ENCODE assay signal across 8 cellular contexts in genomic region chr11:118565062-118565461, GRCh38. TPM values are rescaled to one million over a fixed set of nuclear protein-coding genes. Genes with fewer than 3 reads are reported as not detected.
DNase-seq lines count a peak whose midpoint lies in the region; ATAC-seq and TF ChIP-seq lines count a peak whose summit lies in the region.

No MANE protein-coding gene starts in this region.

- no peaks in the 10 kb centered on the region for H3F3A ChIP-seq in OCI-LY1 (ENCODE audit: insufficient read depth, low read length)

- H3K27me3 ChIP-seq in BLaER1 (no peaks in the 10 kb centered on the region), OCI-LY1 (ENCODE audit: insufficient read depth, low read length) (no peaks in the 10 kb centered on the region)

- H3K27ac ChIP-seq in BLaER1 (no peak overlapping the region), OCI-LY1 (ENCODE audit: low read depth, low read length, poor library complexity, severe bottlenecking) (no peak overlapping the region)

- H3K9me2 ChIP-seq in OCI-LY1 (ENCODE audit: low read depth, low read length) = no peaks in the 10 kb centered on the region

- H3K4me2 ChIP-seq in BLaER1 (peak overlapping the region; percentile 85), OCI-LY1 (ENCODE audit: low read length) (peak overlapping the region; percentile 36; the same call in 1 of the 2 replicates)

- H3K9me3 Mint-ChIP-seq in osteocyte (ENCODE audit: unreplicated experiment) = no peaks in the 10 kb centered on the region

- H3K27me3 Mint-ChIP-seq in osteocyte (ENCODE audit: unreplicated experiment) = no peaks in the 10 kb centered on the region

- H3K36me3 ChIP-seq in BLaER1 (0 out of 2 replicates have a peak, but pooled peaks cover 6% of the 10 kb centered on the region), OCI-LY1 (ENCODE audit: insufficient read depth, low read length) (no peaks in the 10 kb centered on the region)

- H4K20me1 ChIP-seq in BLaER1 (no peaks in the 10 kb centered on the region), OCI-LY1 (ENCODE audit: insufficient read depth, low read length) (no peaks in the 10 kb centered on the region)

- peaks cover 15% of the 10 kb centered on the region for H3K4me1 Mint-ChIP-seq in osteocyte (ENCODE audit: unreplicated experiment)

- DNase-seq in osteocyte (ENCODE audit: extremely low spot score, unreplicated experiment) = no peak
- DNase-seq in iPS-NIHi7 (ENCODE audit: extremely low spot score) = no peak
- DNase-seq in foreskin melanocyte = no peak

- no peak overlapping the region for H3K9ac ChIP-seq in BLaER1
- H3K9ac ChIP-seq in OCI-LY1 (ENCODE audit: low read length) = no peak overlapping the region

- ATAC-seq in esophagus mucosa = peak; percentile 32
- ATAC-seq in GM21619 (IDR thresholded peaks at IDR 0.05; ENCODE audit: unreplicated experiment) = no peak
- no peak for ATAC-seq in GM18868 (IDR thresholded peaks at IDR 0.05; ENCODE audit: unreplicated experiment)

- no peak for TF ChIP-seq CTCF in OCI-LY1 (IDR thresholded peaks at IDR 0.05; ENCODE audit: low read length)
- TF ChIP-seq CTCF in osteocyte (IDR thresholded peaks at IDR 0.05) = no peak

- no peaks in the 10 kb centered on the region for H3K36me3 Mint-ChIP-seq in osteocyte (ENCODE audit: unreplicated experiment)

- H3K4me1 ChIP-seq in BLaER1 = peaks cover 7% of the 10 kb centered on the region; the same call in 1 of the 2 replicates
- peaks cover 3% of the 10 kb centered on the region for H3K4me1 ChIP-seq in OCI-LY1 (ENCODE audit: insufficient read depth, low read length, severe bottlenecking)

- no peaks in the 10 kb centered on the region for H3K79me2 ChIP-seq in OCI-LY1 (ENCODE audit: insufficient read depth, low read length)

- peak overlapping the region; percentile 72 for H3K27ac Mint-ChIP-seq in osteocyte (ENCODE audit: unreplicated experiment)

- H3K9me3 ChIP-seq in BLaER1 (no peaks in the 10 kb centered on the region), OCI-LY1 (ENCODE audit: low read length) (no peaks in the 10 kb centered on the region)

- peak overlapping the region; percentile 62 for H3K4me3 Mint-ChIP-seq in osteocyte (ENCODE audit: unreplicated experiment)

- H2AFZ ChIP-seq in OCI-LY1 (ENCODE audit: low read length) = no peak overlapping the region

- no peak overlapping the region; the same call in 1 of the 2 replicates for H3K4me3 ChIP-seq in BLaER1
- no peak overlapping the region for H3K4me3 ChIP-seq in OCI-LY1 (ENCODE audit: low read depth, low read length, poor library complexity, severe bottlenecking)

RNA-seq across cellular contexts. Expression of gene IFT46, which starts 0.7 kb away (rescaled TPM):
- total RNA-seq in esophagus mucosa (14.6 TPM), osteocyte (24.0 and 24.1 TPM in 2 replicates)

RNA-seq across cellular contexts. Expression of gene ARCN1, which starts 7.1 kb away (rescaled TPM):
- 71.7 TPM for total RNA-seq in esophagus mucosa
- 189 and 201 TPM in 2 replicates for total RNA-seq in osteocyte

RNA-seq across cellular contexts. Expression of gene TMEM25, which starts 34.1 kb away (rescaled TPM):
- 8.3 TPM for total RNA-seq in esophagus mucosa
- 33.6 and 36.2 TPM in 2 replicates for total RNA-seq in osteocyte

RNA-seq across cellular contexts. Expression of gene TTC36, which starts 37.8 kb away (rescaled TPM):
- total RNA-seq in esophagus mucosa (not detected), osteocyte (0.86 and 1.2 TPM in 2 replicates)

RNA-seq across cellular contexts. Expression of gene PHLDB1, which starts 42.4 kb away (rescaled TPM):
- total RNA-seq in esophagus mucosa (9.3 TPM), osteocyte (160 and 165 TPM in 2 replicates)
